Comparison of ENCODE assay signal across 10 cellular contexts in the genomic region with DNA sequence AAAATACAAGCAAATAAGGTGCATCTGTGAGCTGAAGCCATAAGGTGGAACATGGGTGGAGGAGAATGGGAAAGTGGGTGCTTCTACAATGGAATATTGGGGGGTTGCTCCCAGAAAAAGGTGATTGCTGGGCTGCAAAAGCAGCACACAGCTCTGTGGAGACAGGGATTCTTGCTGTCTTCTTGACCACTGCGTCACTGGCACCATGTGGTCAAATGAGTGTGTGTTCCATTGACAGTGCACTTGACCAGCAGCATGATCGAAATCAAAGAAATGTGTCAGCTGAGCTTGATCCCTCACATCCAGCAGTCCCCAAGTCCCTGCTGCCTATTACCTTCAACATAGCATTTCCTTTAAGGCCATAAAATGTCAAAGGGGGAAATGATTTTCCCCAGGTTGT. TPM values are rescaled to one million over a fixed set of nuclear protein-coding genes. Genes with fewer than 3 reads are reported as not detected.
"Had no signal": no experiment of that assay in that cellular context is flagged by ENCODE, and none has a peak within 500 bp of the region (broad histone marks: within the 10 kb centered on the region; RNA-seq: fewer than 3 reads in every experiment).

No MANE protein-coding gene starts in this region.

- DNase-seq: GM23248, GOT3, H7, HFFc6 had no signal

- H3K4me3 ChIP-seq: GM23248, HAP-1 had no signal

- H3K4me3 Mint-ChIP-seq: HFFc6, IgD-negative memory B cell had no signal

- H3K27ac Mint-ChIP-seq: HFFc6 had no signal

- H3K4me1 Mint-ChIP-seq: IgD-negative memory B cell had no signal

- H3K27ac ChIP-seq: GM23248, HL-60 had no signal

- H3K36me3 Mint-ChIP-seq: IgD-negative memory B cell had no signal

RNA-seq across cellular contexts. Expression of gene GPR26, which starts 56.2 kb away (rescaled TPM):
- total RNA-seq: GM23248, H4, HepG2, HFFc6, HT1080 had no signal
